Comparison of ENCODE assay signal across 18 cellular contexts in genomic region chr1:33149453-33150190, GRCh38. TPM values are rescaled to one million over a fixed set of nuclear protein-coding genes. Genes with fewer than 3 reads are reported as not detected.
DNase-seq lines count a peak whose midpoint lies in the region; ATAC-seq and TF ChIP-seq lines count a peak whose summit lies in the region.
"Had no signal": no experiment of that assay in that cellular context is flagged by ENCODE, and none has a peak within 500 bp of the region (broad histone marks: within the 10 kb centered on the region; RNA-seq: fewer than 3 reads in every experiment).

No MANE protein-coding gene starts in this region.

- peak overlapping the region; percentile 58 for H3K4me2 ChIP-seq in PC-9
- H3K4me2 ChIP-seq in Karpas-422 (ENCODE audit: low read depth, low read length, poor library complexity, severe bottlenecking), result no peak overlapping the region

- DNase-seq in NCI-H748 (lab: John Stamatoyannopoulos, UW; ENCODE audit: unreplicated experiment) (peak; percentile 11), NCI-H748 treated with DMSO at 0.1 percent for 48 hours (lab: John Stamatoyannopoulos, UW) (no peak), PC-9 (peak; percentile 81 to 95), left lung (peak in 1 of 2 donors; percentile 50), Karpas-422 (no peak), ascending aorta (ENCODE audit: low spot score in 2 of 2) (no peak)
- DNase-seq: activated CD4-positive, alpha-beta T cell treated with anti-CD3 and anti-CD28 coated beads, Interleukin-2, amount 50 U/mL, for 4 hours; activated naive CD4-positive, alpha-beta T cell treated with anti-CD3 and anti-CD28 coated beads for 36 hours; C1 segment of cervical spinal cord; DMS79 treated with DMSO at 0.1 percent for 48 hours; foreskin keratinocyte; GM23248; stimulated activated CD4-positive, alpha-beta T cell treated with anti-CD3 and anti-CD28 coated beads, Interleukin-4, amount 100 ng/mL, for 1 hour; T-helper 1 cell had no signal

- H3F3A ChIP-seq in PC-9 (ENCODE audit: insufficient read depth, low read depth), result peaks cover 23% of the 10 kb centered on the region

- H3K27me3 ChIP-seq in PC-9 (ENCODE audit: insufficient read depth, low read depth) (no peaks in the 10 kb centered on the region), left lung (no peaks in the 10 kb centered on the region), Karpas-422 (ENCODE audit: low read length) (no peaks in the 10 kb centered on the region), ascending aorta (no peaks in the 10 kb centered on the region)
- H3K27me3 ChIP-seq: foreskin keratinocyte had no signal

- H3K9ac ChIP-seq in Karpas-422 (ENCODE audit: low read length), result no peak overlapping the region
- H3K9ac ChIP-seq: GM23248, parathyroid adenoma had no signal

- H4K20me1 ChIP-seq in PC-9 (ENCODE audit: insufficient read depth) (no peaks in the 10 kb centered on the region), Karpas-422 (ENCODE audit: insufficient read depth, low read depth, low read length) (no peaks in the 10 kb centered on the region)

- H3K4me3 ChIP-seq in PC-9, result no peak overlapping the region
- no peak overlapping the region for H3K4me3 ChIP-seq in left lung
- no peak overlapping the region for H3K4me3 ChIP-seq in Karpas-422 (ENCODE audit: low read length)
- no peak overlapping the region for H3K4me3 ChIP-seq in ascending aorta
- H3K4me3 ChIP-seq: GM23248 had no signal

- H3K4me1 ChIP-seq in PC-9 (replicated peaks; ENCODE audit: insufficient read depth), result peaks cover 51% of the 10 kb centered on the region
- H3K4me1 ChIP-seq in left lung, result no peaks in the 10 kb centered on the region
- H3K4me1 ChIP-seq in Karpas-422 (ENCODE audit: low read length), result peaks cover 8% of the 10 kb centered on the region
- H3K4me1 ChIP-seq in ascending aorta, result peaks cover 0 to 15% of the 10 kb centered on the region in 2 donors
- H3K4me1 ChIP-seq: parathyroid adenoma had no signal

- H3K9me2 ChIP-seq in PC-9 (ENCODE audit: insufficient read depth), result no peaks in the 10 kb centered on the region
- H3K9me2 ChIP-seq in Karpas-422 (replicated peaks; ENCODE audit: insufficient read depth, low read length), result no peaks in the 10 kb centered on the region

- intact Hi-C loops in PC-9 (cut with micrococcal nuclease; ENCODE audit: unreplicated experiment), result no loop called here
- intact Hi-C loops in left lung (cut with DNase I), result no loop called here
- intact Hi-C loops in ascending aorta (cut with DNase I), result no loop called here

- no TSS peak for BruUV-seq in PC-9 (replicated peaks; lab: Mats Ljungman, UMichigan)

- no peaks in the 10 kb centered on the region for H3K9me3 ChIP-seq in PC-9 (ENCODE audit: insufficient read depth, low read depth)
- H3K9me3 ChIP-seq in left lung, result no peaks in the 10 kb centered on the region
- no peaks in the 10 kb centered on the region for H3K9me3 ChIP-seq in Karpas-422 (ENCODE audit: low read length)
- no peaks in the 10 kb centered on the region for H3K9me3 ChIP-seq in ascending aorta

- no peaks in the 10 kb centered on the region for H3K79me2 ChIP-seq in PC-9 (ENCODE audit: low read depth)
- H3K79me2 ChIP-seq in Karpas-422 (ENCODE audit: low read length), result no peaks in the 10 kb centered on the region
- H3K79me2 ChIP-seq: parathyroid adenoma had no signal

- CTCF ChIA-PET in PC-9 (lab: Charles Lee), result interaction anchor here (1.0 to 1.3 kb wide), 2 partner anchors 32 to 50 kb away, joined by 3 to 4 read pairs; partner anchors contain the start of gene TRIM62

- no peak overlapping the region for H2AFZ ChIP-seq in PC-9
- no peak overlapping the region for H2AFZ ChIP-seq in Karpas-422 (ENCODE audit: low read length)
- H2AFZ ChIP-seq: GM23248, parathyroid adenoma had no signal

- POLR2A ChIA-PET in PC-9 (lab: Charles Lee; ENCODE audit: unreplicated experiment), result no interaction called here

- 0 out of 2 replicates have a peak, but pooled peaks have one; percentile 13 for TF ChIP-seq CTCF in PC-9 (conservative IDR thresholded peaks at IDR 0.05)
- TF ChIP-seq CTCF in left lung (IDR thresholded peaks at IDR 0.05), result no peak
- no peak for TF ChIP-seq CTCF in ascending aorta (IDR thresholded peaks at IDR 0.05)

- ATAC-seq in left lung, result peak; percentile 91
- no peak for ATAC-seq in GM21367 (IDR thresholded peaks at IDR 0.05; ENCODE audit: unreplicated experiment)
- ATAC-seq: foreskin keratinocyte, Right ventricle myocardium inferior had no signal

- H3K27ac ChIP-seq in PC-9, result peak overlapping the region; percentile 61
- H3K27ac ChIP-seq in left lung, result no peak overlapping the region
- H3K27ac ChIP-seq in temporal lobe (ENCODE audit: low read depth, low read length), result peak overlapping the region; percentile 96
- no peak overlapping the region for H3K27ac ChIP-seq in Karpas-422 (ENCODE audit: low read length)
- H3K27ac ChIP-seq in ascending aorta, result no peak overlapping the region
- H3K27ac ChIP-seq: foreskin keratinocyte, GM23248, parathyroid adenoma had no signal

- H3K36me3 ChIP-seq in PC-9 (ENCODE audit: low read depth) (no peaks in the 10 kb centered on the region), left lung (peaks cover 0 to 14% of the 10 kb centered on the region in 2 donors), Karpas-422 (ENCODE audit: insufficient read depth, low read length) (peaks cover 9% of the 10 kb centered on the region; the same call in 1 of the 2 replicates), ascending aorta (peaks cover 14 to 23% of the 10 kb centered on the region in 2 donors)

RNA-seq across cellular contexts. Expression of gene TRIM62, which starts 32.2 kb away (rescaled TPM):
- 9.9 and 14.3 TPM in 2 replicates for total RNA-seq in PC-9 (2021)
- 1 to 10 TPM; 6.2 to 6.4 TPM for total RNA-seq in left lung
- total RNA-seq in temporal lobe, result 6.1 TPM
- 9.1 and 18.7 TPM in 2 replicates for total RNA-seq in Karpas-422 (2014; rRNA removed; shearing (Covaris generic); ENCODE audit: low replicate concordance)
- total RNA-seq in ascending aorta, result 18.1 TPM

Comparison
In these comparisons a context has a peak if more than half of its experiments do, and no peak if none do; other contexts are left out.
1. DNase-seq: peak in NCI-H748 (single experiment) and PC-9 (2 of 2); none in NCI-H748 treated with DMSO at 0.1 percent for 48 hours (single experiment), Karpas-422 (single experiment) and ascending aorta (0 of 2).
2. H3K27ac ChIP-seq: peak in PC-9 (single experiment) and temporal lobe (single experiment); none in left lung (0 of 2), Karpas-422 (single experiment) and ascending aorta (0 of 2).